ENCODE assay signal across 32 cellular contexts in the genomic region with DNA sequence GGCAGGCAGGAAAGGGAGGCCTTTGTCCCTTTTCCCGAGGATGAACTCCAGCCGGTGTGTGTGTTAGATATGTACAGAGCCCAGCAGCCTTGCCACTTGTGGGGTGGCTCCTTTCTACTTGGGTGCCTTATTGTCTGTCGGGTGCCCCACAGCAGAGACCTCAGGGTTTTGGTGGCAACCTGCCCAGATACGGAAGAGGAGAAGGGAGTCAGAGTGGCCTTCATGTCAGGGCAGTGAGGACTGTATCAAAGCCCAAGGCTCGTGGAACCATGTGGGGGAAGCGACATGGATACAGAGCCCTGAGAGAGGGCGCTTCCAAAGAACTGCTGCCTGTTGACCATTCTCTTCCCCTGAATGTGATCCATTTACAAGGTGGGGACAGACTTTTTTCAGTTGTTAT.
"Had no signal": no experiment of that assay in that cellular context is flagged by ENCODE, and none has a peak within 500 bp of the region (broad histone marks: within the 10 kb centered on the region; RNA-seq: fewer than 3 reads in every experiment).

No MANE protein-coding gene starts in this region.

- H3K4me1 Mint-ChIP-seq: activated B cell treated with CpG ODN at 0.5 μM for 24 hours had no signal

- FAIRE-seq: colon, frontal cortex had no signal

- H3K9me3 Mint-ChIP-seq: activated B cell treated with CpG ODN at 0.5 μM for 24 hours; activated CD8-positive, alpha-beta T cell treated with anti-CD3 and anti-CD28 coated beads for 36 hours; activated naive CD4-positive, alpha-beta T cell treated with anti-CD3 and anti-CD28 coated beads, Interleukin-2, amount 10 ng/mL, durations not matched to agents 7 days and 5 days; activated T-cell treated with anti-CD3 and anti-CD28 coated beads, Interleukin-2, amount 50 U/mL, for 24 hours; activated T-cell treated with anti-CD3 and anti-CD28 coated beads, Interleukin-2, amount 50 U/mL, for 72 hours; effector memory CD8-positive, alpha-beta T cell; T-helper 2 cell treated with Interferon-gamma antibody and Interleukin-4, amounts not matched to agents 5 μg/mL and 100 μg/mL, for 36 hours had no signal

- H3K4me3 Mint-ChIP-seq: activated B cell treated with CpG ODN at 0.5 μM for 24 hours; activated CD8-positive, alpha-beta memory T cell treated with anti-CD3 and anti-CD28 coated beads, Interleukin-2, amount 10 ng/mL, durations not matched to agents 7 days and 5 days; activated CD8-positive, alpha-beta T cell treated with anti-CD3 and anti-CD28 coated beads for 36 hours; activated naive CD4-positive, alpha-beta T cell treated with anti-CD3 and anti-CD28 coated beads, Interleukin-2, amount 10 ng/mL, durations not matched to agents 7 days and 5 days; activated T-cell treated with anti-CD3 and anti-CD28 coated beads, Interleukin-2, amount 50 U/mL, for 24 hours; activated T-cell treated with anti-CD3 and anti-CD28 coated beads, Interleukin-2, amount 50 U/mL, for 72 hours; effector memory CD8-positive, alpha-beta T cell; T-helper 17 cell; T-helper 2 cell treated with Interferon-gamma antibody and Interleukin-4, amounts not matched to agents 5 μg/mL and 100 μg/mL, for 36 hours had no signal

- H3K4me1 ChIP-seq: body of pancreas had no signal

- H3K27me3 Mint-ChIP-seq: activated B cell treated with CpG ODN at 0.5 μM for 24 hours; activated CD8-positive, alpha-beta memory T cell treated with anti-CD3 and anti-CD28 coated beads, Interleukin-2, amount 10 ng/mL, durations not matched to agents 7 days and 5 days; activated CD8-positive, alpha-beta T cell treated with anti-CD3 and anti-CD28 coated beads for 36 hours; activated naive CD4-positive, alpha-beta T cell treated with anti-CD3 and anti-CD28 coated beads, Interleukin-2, amount 10 ng/mL, durations not matched to agents 7 days and 5 days; activated T-cell treated with anti-CD3 and anti-CD28 coated beads, Interleukin-2, amount 50 U/mL, for 24 hours; effector memory CD8-positive, alpha-beta T cell; T-helper 17 cell had no signal

- H3K36me3 Mint-ChIP-seq: activated CD8-positive, alpha-beta memory T cell treated with anti-CD3 and anti-CD28 coated beads, Interleukin-2, amount 10 ng/mL, durations not matched to agents 7 days and 5 days; activated naive CD4-positive, alpha-beta T cell treated with anti-CD3 and anti-CD28 coated beads, Interleukin-2, amount 10 ng/mL, durations not matched to agents 7 days and 5 days; activated naive CD4-positive, alpha-beta T cell treated with anti-CD3 and anti-CD28 coated beads, Interleukin-2, amount 50 U/mL, for 72 hours had no signal

- H3K4me3 ChIP-seq: body of pancreas, esophagus muscularis mucosa had no signal

- H3K36me3 ChIP-seq: esophagus muscularis mucosa, WERI-Rb-1 had no signal

- H3K27ac ChIP-seq: body of pancreas, esophagus muscularis mucosa, WERI-Rb-1 had no signal

- H3K27ac Mint-ChIP-seq: activated B cell treated with CpG ODN at 0.5 μM for 24 hours; activated CD8-positive, alpha-beta memory T cell treated with anti-CD3 and anti-CD28 coated beads, Interleukin-2, amount 10 ng/mL, durations not matched to agents 7 days and 5 days; activated CD8-positive, alpha-beta T cell treated with anti-CD3 and anti-CD28 coated beads for 36 hours; activated naive CD4-positive, alpha-beta T cell treated with anti-CD3 and anti-CD28 coated beads, Interleukin-2, amount 10 ng/mL, durations not matched to agents 7 days and 5 days; activated naive CD4-positive, alpha-beta T cell treated with anti-CD3 and anti-CD28 coated beads, Interleukin-2, amount 50 U/mL, for 72 hours; activated T-cell treated with anti-CD3 and anti-CD28 coated beads, Interleukin-2, amount 50 U/mL, for 24 hours; activated T-cell treated with anti-CD3 and anti-CD28 coated beads, Interleukin-2, amount 50 U/mL, for 72 hours; effector memory CD8-positive, alpha-beta T cell; T-helper 2 cell treated with Interferon-gamma antibody and Interleukin-4, amounts not matched to agents 5 μg/mL and 100 μg/mL, for 36 hours had no signal

- DNase-seq: activated B cell treated with CpG ODN at 0.5 μM for 24 hours; activated CD4-positive, alpha-beta T cell treated with anti-CD3 and anti-CD28 coated beads for 48 hours; activated CD4-positive, alpha-beta T cell treated with anti-CD3 and anti-CD28 coated beads, Interleukin-2, amount 50 U/mL, for 1 hour; activated CD4-positive, alpha-beta T cell treated with anti-CD3 and anti-CD28 coated beads, Interleukin-2, amount 50 U/mL, for 48 hours; activated CD8-positive, alpha-beta memory T cell treated with anti-CD3 and anti-CD28 coated beads, Interleukin-2, amount 10 ng/mL, durations not matched to agents 7 days and 5 days; activated CD8-positive, alpha-beta memory T cell treated with anti-CD3 and anti-CD28 coated beads, Interleukin-2, amount 50 U/mL, for 48 hours; activated CD8-positive, alpha-beta T cell treated with anti-CD3 and anti-CD28 coated beads for 36 hours; activated gamma-delta T cell; activated naive CD4-positive, alpha-beta T cell; activated naive CD4-positive, alpha-beta T cell treated with anti-CD3 and anti-CD28 coated beads, Interleukin-2, amount 10 ng/mL, durations not matched to agents 7 days and 5 days; activated T-cell treated with anti-CD3 and anti-CD28 coated beads for 4 hours; activated T-cell treated with anti-CD3 and anti-CD28 coated beads, Interleukin-2, amount 50 U/mL, for 24 hours; activated T-cell treated with anti-CD3 and anti-CD28 coated beads, Interleukin-2, amount 50 U/mL, for 72 hours; amniotic stem cell; anterior cingulate cortex; body of pancreas; cortex of kidney; dermis blood vessel endothelial cell; effector CD4-positive, alpha-beta T cell; effector memory CD8-positive, alpha-beta T cell; erythroblast; head of caudate nucleus; T-helper 1 cell; T-helper 17 cell; T1000; WERI-Rb-1 had no signal

- H3K9me3 ChIP-seq: body of pancreas, esophagus muscularis mucosa had no signal

- ATAC-seq: activated CD4-positive, CD25-positive, alpha-beta regulatory T cell treated with anti-CD3 and anti-CD28 coated beads, Interleukin-2, amount 50 U/mL, for 24 hours; activated CD8-positive, alpha-beta memory T cell treated with anti-CD3 and anti-CD28 coated beads, Interleukin-2, amount 10 ng/mL, durations not matched to agents 7 days and 5 days; activated CD8-positive, alpha-beta T cell treated with anti-CD3 and anti-CD28 coated beads for 36 hours; activated naive CD4-positive, alpha-beta T cell treated with anti-CD3 and anti-CD28 coated beads, Interleukin-2, amount 50 U/mL, for 72 hours; activated T-cell treated with anti-CD3 and anti-CD28 coated beads, Interleukin-2, amount 50 U/mL, for 72 hours; body of pancreas; effector memory CD8-positive, alpha-beta T cell; T-helper 17 cell had no signal

- H3K27me3 ChIP-seq: body of pancreas, esophagus muscularis mucosa had no signal
